Comparison of ENCODE assay signal across 20 cellular contexts in the genomic region with DNA sequence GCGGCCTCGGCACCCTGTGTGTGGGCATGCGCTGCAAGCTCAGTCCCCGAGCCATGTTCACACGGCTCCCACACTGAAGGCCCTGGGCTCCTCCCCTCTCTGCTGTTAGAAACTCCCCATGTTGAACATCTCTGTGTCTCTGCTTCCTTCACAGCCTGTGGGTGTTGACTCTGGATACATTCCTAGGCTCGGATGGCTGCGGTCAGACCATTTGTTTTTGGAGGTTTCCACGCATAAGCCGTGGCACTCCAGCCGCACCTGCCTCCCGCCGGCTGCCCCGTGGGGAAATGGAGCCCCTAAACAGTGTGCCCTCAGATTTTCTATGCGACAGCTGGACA. TPM values are rescaled to one million over a fixed set of nuclear protein-coding genes. Genes with fewer than 3 reads are reported as not detected.
DNase-seq lines count a peak whose midpoint lies in the region; ATAC-seq, FAIRE-seq and TF ChIP-seq lines count a peak whose summit lies in the region.
"Had no signal": no experiment of that assay in that cellular context is flagged by ENCODE, and none has a peak within 500 bp of the region (broad histone marks: within the 10 kb centered on the region; RNA-seq: fewer than 3 reads in every experiment).

No MANE protein-coding gene starts in this region.

- H3K9ac ChIP-seq in astrocyte (ENCODE audit: low read length) (peak overlapping the region; percentile 79), kidney (ENCODE audit: low read length in 2 of 2) (no peak overlapping the region)

- H3K36me3 ChIP-seq in astrocyte (ENCODE audit: insufficient read depth, low read length) (peaks cover 5% of the 10 kb centered on the region), kidney (ENCODE audit: control insufficient read depth in 1 of 2, insufficient read depth in 2 of 2, low read length in 2 of 2) (no peaks in the 10 kb centered on the region)

- peak overlapping the region; percentile 91 for H3K27ac ChIP-seq in astrocyte (ENCODE audit: low read depth, low read length)
- no peak overlapping the region for H3K27ac ChIP-seq in kidney (ENCODE audit: low read depth in 2 of 2, low read length in 2 of 2)
- H3K27ac ChIP-seq in CD4-positive, alpha-beta T cell (ENCODE audit: low read depth, low read length), result no peak overlapping the region
- H3K27ac ChIP-seq: cardiac muscle cell, foreskin keratinocyte had no signal

- no peaks in the 10 kb centered on the region for H4K20me1 ChIP-seq in astrocyte (ENCODE audit: insufficient read depth, low read length)

- H3K9me3 ChIP-seq in astrocyte (ENCODE audit: insufficient read depth, low read depth, low read length) (no peaks in the 10 kb centered on the region), kidney (ENCODE audit: control insufficient read depth in 1 of 2, low read length in 2 of 2) (no peaks in the 10 kb centered on the region)
- H3K9me3 ChIP-seq in CD4-positive, alpha-beta T cell (ENCODE audit: control insufficient read depth, low read length), result no peaks in the 10 kb centered on the region

- FAIRE-seq in astrocyte (lab: Jason Lieb, UNC), result peak; percentile 81
- no peak for FAIRE-seq in kidney (lab: Jason Lieb, UNC)

- no peak overlapping the region for H3K27ac Mint-ChIP-seq in astrocyte (ENCODE audit: unreplicated experiment)
- H3K27ac Mint-ChIP-seq in CD4-positive, alpha-beta T cell, result no peak overlapping the region
- H3K27ac Mint-ChIP-seq: activated CD4-positive, alpha-beta T cell treated with anti-CD3 and anti-CD28 coated beads for 36 hours had no signal

- no peak overlapping the region for H2AFZ ChIP-seq in astrocyte (ENCODE audit: low read depth, low read length)

- POLR2A ChIA-PET in CD4-positive, alpha-beta T cell (lab: Charles Lee), result no interaction called here

- TF ChIP-seq CTCF in astrocyte (IDR thresholded peaks at IDR 0.05; ENCODE audit: insufficient read depth, low read depth, low read length) (no peak), kidney (IDR thresholded peaks at IDR 0.05; ENCODE audit: borderline replicate concordance, extremely low read depth, insufficient read depth) (no peak)
- TF ChIP-seq CTCF in CD4-positive, alpha-beta T cell (IDR thresholded peaks at IDR 0.05), result no peak

- peak overlapping the region; percentile 79 for H3K4me2 ChIP-seq in astrocyte (ENCODE audit: low read length)

- no peak for TF ChIP-seq POLR2A in GM18505 (IDR thresholded peaks at IDR 0.05; ENCODE audit: borderline replicate concordance, extremely low read depth, insufficient read depth, insufficient read length)

- peak overlapping the region; percentile 58 for H3K4me3 Mint-ChIP-seq in astrocyte (ENCODE audit: unreplicated experiment)
- no peak overlapping the region for H3K4me3 Mint-ChIP-seq in CD4-positive, alpha-beta T cell
- H3K4me3 Mint-ChIP-seq: activated CD4-positive, alpha-beta T cell treated with anti-CD3 and anti-CD28 coated beads for 36 hours; naive thymus-derived CD8-positive, alpha-beta T cell had no signal

- peaks cover 30% of the 10 kb centered on the region for H3K27me3 Mint-ChIP-seq in astrocyte (ENCODE audit: low read depth, unreplicated experiment)
- peaks cover 21% of the 10 kb centered on the region for H3K27me3 Mint-ChIP-seq in CD4-positive, alpha-beta T cell

- intact Hi-C loops in left cardiac atrium (cut with DNase I), result no loop called here
- intact Hi-C loops in Right ventricle myocardium superior (cut with DNase I), result no loop called here
- intact Hi-C loops in kidney (cut with DNase I), result no loop called here
- intact Hi-C loops in CD4-positive, alpha-beta T cell (cut with DNase I, micrococcal nuclease), result no loop called here

- peaks cover 5% of the 10 kb centered on the region for H3K9me3 Mint-ChIP-seq in astrocyte (ENCODE audit: unreplicated experiment)
- H3K9me3 Mint-ChIP-seq in CD4-positive, alpha-beta T cell, result no peaks in the 10 kb centered on the region
- H3K9me3 Mint-ChIP-seq: activated naive CD4-positive, alpha-beta T cell treated with anti-CD3 and anti-CD28 coated beads, Interleukin-2, amount 50 U/mL, for 72 hours; naive thymus-derived CD8-positive, alpha-beta T cell had no signal

- no peaks in the 10 kb centered on the region for H3K27me3 ChIP-seq in astrocyte (ENCODE audit: insufficient read depth, low read length)
- H3K27me3 ChIP-seq in CD4-positive, alpha-beta T cell (ENCODE audit: control insufficient read depth, insufficient read depth, low read length), result peaks cover 4% of the 10 kb centered on the region
- H3K27me3 ChIP-seq: cardiac muscle cell, foreskin keratinocyte had no signal

- peak; percentile 10 for DNase-seq in left cardiac atrium
- DNase-seq in Right ventricle myocardium superior, result no peak
- DNase-seq in astrocyte (ENCODE audit: low read depth), result peak; percentile 87
- peak; percentile 96 for DNase-seq in myocyte (ENCODE audit: low read depth)
- DNase-seq in kidney, result no peak
- no peak for DNase-seq in kidney tubule cell (ENCODE audit: low spot score)
- DNase-seq in CD4-positive, alpha-beta T cell, result no peak
- DNase-seq: activated CD4-positive, alpha-beta T cell treated with anti-CD3 and anti-CD28 coated beads for 36 hours; activated T-cell treated with anti-CD3 and anti-CD28 coated beads for 4 hours; foreskin keratinocyte; naive thymus-derived CD8-positive, alpha-beta T cell; NCI-H1048; NCI-H2081 treated with DMSO at 0.1 percent for 48 hours; NCI-H526 treated with DMSO at 0.1 percent for 48 hours; T-helper 9 cell had no signal

- no peak overlapping the region for H3K4me3 ChIP-seq in astrocyte (ENCODE audit: insufficient read depth, low read depth, low read length)
- no peak overlapping the region for H3K4me3 ChIP-seq in kidney (ENCODE audit: low read length in 2 of 2)
- H3K4me3 ChIP-seq: cardiac muscle cell, lung had no signal

- ATAC-seq in left cardiac atrium, result no peak
- no peak for ATAC-seq in Right ventricle myocardium superior (ENCODE audit: poor library complexity)
- ATAC-seq in GM18505 (IDR thresholded peaks at IDR 0.05; ENCODE audit: unreplicated experiment), result no peak
- ATAC-seq in CD4-positive, alpha-beta T cell (ENCODE audit: poor library complexity), result no peak
- ATAC-seq: activated CD4-positive, alpha-beta T cell treated with anti-CD3 and anti-CD28 coated beads for 36 hours; activated naive CD4-positive, alpha-beta T cell treated with anti-CD3 and anti-CD28 coated beads, Interleukin-2, amount 50 U/mL, for 72 hours; foreskin keratinocyte; naive thymus-derived CD8-positive, alpha-beta T cell had no signal

- CTCF ChIA-PET in CD4-positive, alpha-beta T cell (lab: Charles Lee), result no interaction called here

- H3K36me3 Mint-ChIP-seq in astrocyte (ENCODE audit: low read depth, unreplicated experiment), result peaks cover 5% of the 10 kb centered on the region
- H3K36me3 Mint-ChIP-seq in CD4-positive, alpha-beta T cell (ENCODE audit: low read depth), result no peaks in the 10 kb centered on the region
- H3K36me3 Mint-ChIP-seq: activated naive CD4-positive, alpha-beta T cell treated with anti-CD3 and anti-CD28 coated beads, Interleukin-2, amount 50 U/mL, for 72 hours; naive thymus-derived CD8-positive, alpha-beta T cell had no signal

- H3K79me2 ChIP-seq in astrocyte (ENCODE audit: insufficient read depth, low read length), result no peaks in the 10 kb centered on the region

- H3K4me1 ChIP-seq in astrocyte (ENCODE audit: insufficient read depth, low read length) (peaks cover 38% of the 10 kb centered on the region), kidney (ENCODE audit: control insufficient read depth in 1 of 2, insufficient read depth in 1 of 2, low read depth in 1 of 2, low read length in 2 of 2) (no peaks in the 10 kb centered on the region)
- H3K4me1 ChIP-seq: foreskin keratinocyte had no signal

- peaks cover 17% of the 10 kb centered on the region for H3K4me1 Mint-ChIP-seq in astrocyte (ENCODE audit: low read depth, unreplicated experiment)
- no peaks in the 10 kb centered on the region for H3K4me1 Mint-ChIP-seq in CD4-positive, alpha-beta T cell (ENCODE audit: low read depth)
- H3K4me1 Mint-ChIP-seq: activated CD4-positive, alpha-beta T cell treated with anti-CD3 and anti-CD28 coated beads for 36 hours had no signal

RNA-seq across cellular contexts. Expression of a gene that starts 31.2 kb away (rescaled TPM):
- 10 to 100 TPM; 16.5 to 35.9 TPM for total RNA-seq in left cardiac atrium
- 103 TPM for total RNA-seq in Right ventricle myocardium superior
- not detected in 2 replicates for total RNA-seq in astrocyte
- 11.2 and 21.9 TPM in 2 replicates for total RNA-seq in myocyte
- polyA plus RNA-seq in myocyte (2012), result 1.6 TPM
- total RNA-seq in kidney, result not detected
- not detected for polyA plus RNA-seq in kidney (ENCODE audit: insufficient read depth, low read depth, low replicate concordance)
- under 1 TPM in 1 of 2 experiments, not detected in 1; 0.14 TPM for total RNA-seq in CD4-positive, alpha-beta T cell
- total RNA-seq: foreskin keratinocyte; naive thymus-derived CD8-positive, alpha-beta T cell; pulmonary artery endothelial cell had no signal
- polyA plus RNA-seq: foreskin keratinocyte, lung had no signal

RNA-seq across cellular contexts. Expression of a gene that starts 57.8 kb away (rescaled TPM):
- total RNA-seq in left cardiac atrium (1 to 10 TPM; 7.8 to 9.6 TPM), Right ventricle myocardium superior (8.1 TPM), astrocyte (5.6 and 8.8 TPM in 2 replicates), myocyte (7.8 and 7.9 TPM in 2 replicates), kidney (5.9 TPM)
- polyA plus RNA-seq in myocyte (2012), result 8.4 TPM
- 3.2 TPM for polyA plus RNA-seq in kidney (ENCODE audit: insufficient read depth, low read depth, low replicate concordance)
- 1 to 10 TPM; 1.9 to 2.8 TPM for total RNA-seq in CD4-positive, alpha-beta T cell

RNA-seq across cellular contexts. Expression of a gene that starts 58.0 kb away (rescaled TPM):
- total RNA-seq in left cardiac atrium, result 100 to 1,000 TPM; 395 to 449 TPM
- total RNA-seq in Right ventricle myocardium superior, result 837 TPM
- 91.7 and 102 TPM in 2 replicates for total RNA-seq in astrocyte
- 142 and 184 TPM in 2 replicates for total RNA-seq in myocyte
- 117 TPM for polyA plus RNA-seq in myocyte (2012)
- 135 TPM for total RNA-seq in kidney
- 256 TPM for polyA plus RNA-seq in kidney (ENCODE audit: insufficient read depth, low read depth, low replicate concordance)
- total RNA-seq in CD4-positive, alpha-beta T cell, result 100 to 1,000 TPM; 244 to 245 TPM

Comparison
In these comparisons a context has a peak if more than half of its experiments do, and no peak if none do; other contexts are left out.
1. DNase-seq: peak in left cardiac atrium (single experiment), astrocyte (single experiment) and myocyte (single experiment); none in Right ventricle myocardium superior (single experiment), kidney (single experiment), kidney tubule cell (single experiment) and CD4-positive, alpha-beta T cell (0 of 10).
2. RNA of a gene that starts 31.2 kb away (total RNA-seq): 103 TPM in Right ventricle myocardium superior (single experiment), 16.5 to 35.9 TPM in left cardiac atrium and 11.2 to 21.9 TPM in myocyte; 0.14 TPM in CD4-positive, alpha-beta T cell, not detected in kidney (single experiment) and not detected in astrocyte; every median in the first group is over 10 times any median in the second.